8 cellular contexts compared by ENCODE assay signal in genomic region chr4:75653845-75654503, GRCh38. TPM values are rescaled to one million over a fixed set of nuclear protein-coding genes. Genes with fewer than 3 reads are reported as not detected.
DNase-seq lines count a peak whose midpoint lies in the region; ATAC-seq and TF ChIP-seq lines count a peak whose summit lies in the region.

No MANE protein-coding gene starts in this region.

- 68 to 84% methylated on average over 2 of the region's 2 CpGs for WGBS in upper lobe of left lung, 2 donors

- H3K36me3 ChIP-seq in WERI-Rb-1 (peaks cover 90% of the 10 kb centered on the region), left ventricle myocardium inferior (peaks cover 78% of the 10 kb centered on the region), upper lobe of left lung (peaks cover 8 to 91% (median 18%) of the 10 kb centered on the region in 4 donors)

- H3K4me1 ChIP-seq in left ventricle myocardium inferior: peaks cover 5% of the 10 kb centered on the region
- H3K4me1 ChIP-seq in upper lobe of left lung: peaks cover 0 to 14% (median 3%) of the 10 kb centered on the region in 4 donors

- H3K27me3 ChIP-seq in WERI-Rb-1 (ENCODE audit: insufficient read depth, low read depth, severe bottlenecking) (no peaks in the 10 kb centered on the region), left ventricle myocardium inferior (ENCODE audit: low read depth) (no peaks in the 10 kb centered on the region), upper lobe of left lung (no peaks in the 10 kb centered on the region)

- DNase-seq in Right ventricle myocardium superior (no peak), cardiac septum (ENCODE audit: low spot score) (no peak), WERI-Rb-1 (no peak), left ventricle myocardium inferior (no peak), upper lobe of left lung (no peak), NCI-H226 (no peak), NCI-H128 (lab: John Stamatoyannopoulos, UW; ENCODE audit: unreplicated experiment) (no peak)
- no peak for DNase-seq in stimulated activated CD4-positive, alpha-beta T cell treated with anti-CD3 and anti-CD28 coated beads, Interleukin-1b, Interleukin-23, amount 100 ng/mL, for 48 hours

- no peak for TF ChIP-seq EP300 in upper lobe of left lung (IDR thresholded peaks at IDR 0.05)

- TF ChIP-seq CTCF in WERI-Rb-1 (IDR thresholded peaks at IDR 0.05; ENCODE audit: low read depth, low read length) (peak; percentile 57), left ventricle myocardium inferior (IDR thresholded peaks at IDR 0.05; ENCODE audit: borderline replicate concordance) (peak; percentile 60), upper lobe of left lung (IDR thresholded peaks at IDR 0.05) (peak in 5 of 6 experiments; percentile 20 to 38 (median 31))

- no peak overlapping the region for H3K27ac ChIP-seq in WERI-Rb-1
- H3K27ac ChIP-seq in left ventricle myocardium inferior (replicated peaks): no peak overlapping the region
- H3K27ac ChIP-seq in upper lobe of left lung: peak overlapping the region in 1 of 4 donors; percentile 30

- intact Hi-C loops in Right ventricle myocardium superior (cut with DNase I): no loop called here
- intact Hi-C loops in cardiac septum (cut with DNase I): loop anchor here (5.0 kb wide), 1 partner anchor 193 kb away; no protein-coding TSS in a partner anchor
- intact Hi-C loops in left ventricle myocardium inferior (cut with micrococcal nuclease): loop anchor here (10.0 kb wide), 2 partner anchors 111 to 321 kb away; no protein-coding TSS in a partner anchor

- peak; percentile 73 for ATAC-seq in Right ventricle myocardium superior (ENCODE audit: poor library complexity)
- no peak for ATAC-seq in upper lobe of left lung (ENCODE audit: low FRiP score in 2 of 2)

- no peaks in the 10 kb centered on the region for H3K9me3 ChIP-seq in WERI-Rb-1 (ENCODE audit: severe bottlenecking)
- H3K9me3 ChIP-seq in left ventricle myocardium inferior (replicated peaks): no peaks in the 10 kb centered on the region
- H3K9me3 ChIP-seq in upper lobe of left lung: no peaks in the 10 kb centered on the region

- no peak for TF ChIP-seq POLR2A in upper lobe of left lung (IDR thresholded peaks at IDR 0.05)

- H3K4me3 ChIP-seq in WERI-Rb-1 (ENCODE audit: low read depth, low read length): no peak overlapping the region
- no peak overlapping the region for H3K4me3 ChIP-seq in left ventricle myocardium inferior
- H3K4me3 ChIP-seq in upper lobe of left lung: no peak overlapping the region

RNA-seq across cellular contexts. Expression of gene G3BP2, which starts 19.2 kb away (rescaled TPM):
- 69.2 TPM for total RNA-seq in Right ventricle myocardium superior
- 78.3 TPM for total RNA-seq in cardiac septum
- 71.2 TPM for total RNA-seq in left ventricle myocardium inferior
- 100 to 1,000 TPM in 3 of 6 donors, 10 to 100 TPM in 3; 42.8 to 121 (median 97.1) TPM for total RNA-seq in upper lobe of left lung

RNA-seq across cellular contexts. Expression of gene CDKL2, which starts 23.6 kb away (rescaled TPM):
- total RNA-seq in Right ventricle myocardium superior (0.13 TPM), cardiac septum (0.70 TPM), left ventricle myocardium inferior (0.11 TPM), upper lobe of left lung (10 to 100 TPM in 5 of 6 donors, 1 to 10 TPM in 1; 3.7 to 32.4 (median 17.0) TPM)
